Comparison of ENCODE assay signal across 1 cellular context in the genomic region with DNA sequence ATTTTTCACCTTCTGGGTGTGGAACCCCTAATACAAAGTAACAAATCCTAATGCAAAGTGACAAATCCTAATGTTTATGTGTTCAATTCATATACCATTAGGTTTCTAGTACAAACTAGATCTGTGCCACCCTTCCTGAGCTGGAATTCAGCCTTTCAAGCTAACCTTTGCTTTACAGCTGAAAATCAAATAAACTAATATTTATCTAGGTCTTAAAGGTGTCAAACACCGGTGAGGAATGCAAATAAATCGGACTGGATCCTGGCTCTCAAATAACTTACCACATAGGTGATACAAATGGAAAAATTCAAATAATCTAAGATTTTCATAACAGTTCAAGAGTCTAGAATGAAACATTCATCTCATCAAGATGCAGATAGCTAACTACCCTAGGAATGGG.
TF ChIP-seq lines count a peak whose summit lies in the region.

No MANE protein-coding gene starts in this region.

TF ChIP-seq in HepG2, 621 proteins besides CTCF, POLR2A, EP300 and RAD21 (continued from another document and continues in another):
- TF ChIP-seq ZXDC (CRISPR knock-in tag; IDR thresholded peaks at IDR 0.05), result no peak
- TF ChIP-seq ATF6 (CRISPR knock-in tag; conservative IDR thresholded peaks at IDR 0.05), result no peak
- no peak for TF ChIP-seq ZNF674 (CRISPR knock-in tag; IDR thresholded peaks at IDR 0.05; ENCODE audit: low read depth)
- TF ChIP-seq ZNF597 (CRISPR knock-in tag; IDR thresholded peaks at IDR 0.05), result no peak
- no peak for TF ChIP-seq ZFAT (CRISPR knock-in tag; conservative IDR thresholded peaks at IDR 0.05)
- no peak for TF ChIP-seq MTERF4 (CRISPR knock-in tag; IDR thresholded peaks at IDR 0.05)
- peak; percentile 37 for TF ChIP-seq SKI (IDR thresholded peaks at IDR 0.05; ENCODE audit: partially characterized antibody)
- TF ChIP-seq ATF7 (IDR thresholded peaks at IDR 0.05), result no peak
- no peak for TF ChIP-seq ATF7 (CRISPR knock-in tag; IDR thresholded peaks at IDR 0.05)
- peak; percentile 44 for TF ChIP-seq TCF7 (IDR thresholded peaks at IDR 0.05; ENCODE audit: low read depth)
- no peak for TF ChIP-seq HOXA5 (CRISPR knock-in tag; IDR thresholded peaks at IDR 0.05)
- no peak for TF ChIP-seq IRX3 (CRISPR knock-in tag; IDR thresholded peaks at IDR 0.05; ENCODE audit: borderline replicate concordance, low read depth)
- TF ChIP-seq SMARCC2 (IDR thresholded peaks at IDR 0.05), result no peak
- no peak for TF ChIP-seq ZNF296 (CRISPR knock-in tag; conservative IDR thresholded peaks at IDR 0.05)
- no peak for TF ChIP-seq WIZ (CRISPR knock-in tag; IDR thresholded peaks at IDR 0.05)
- TF ChIP-seq NCOA2 (CRISPR knock-in tag; IDR thresholded peaks at IDR 0.05), result 0 out of 2 replicates have a peak, but pooled peaks have one; percentile 33
- TF ChIP-seq ZNF672 (CRISPR knock-in tag; IDR thresholded peaks at IDR 0.05), result no peak
- no peak for TF ChIP-seq ZNF510 (CRISPR knock-in tag; IDR thresholded peaks at IDR 0.05; ENCODE audit: low read depth)
- TF ChIP-seq ZBTB8A (CRISPR knock-in tag; IDR thresholded peaks at IDR 0.05; ENCODE audit: borderline replicate concordance, low read depth), result no peak
- TF ChIP-seq REL (CRISPR knock-in tag; conservative IDR thresholded peaks at IDR 0.05), result no peak
- no peak for TF ChIP-seq ZFX (CRISPR knock-in tag; IDR thresholded peaks at IDR 0.05; ENCODE audit: low read depth)
- TF ChIP-seq ZNF724P (CRISPR knock-in tag; IDR thresholded peaks at IDR 0.05; ENCODE audit: borderline replicate concordance), result no peak
- TF ChIP-seq SIX1 (CRISPR knock-in tag; IDR thresholded peaks at IDR 0.05; ENCODE audit: borderline replicate concordance), result peak; percentile 62; the same call in 1 of the 2 replicates
- TF ChIP-seq, protein P1, sequence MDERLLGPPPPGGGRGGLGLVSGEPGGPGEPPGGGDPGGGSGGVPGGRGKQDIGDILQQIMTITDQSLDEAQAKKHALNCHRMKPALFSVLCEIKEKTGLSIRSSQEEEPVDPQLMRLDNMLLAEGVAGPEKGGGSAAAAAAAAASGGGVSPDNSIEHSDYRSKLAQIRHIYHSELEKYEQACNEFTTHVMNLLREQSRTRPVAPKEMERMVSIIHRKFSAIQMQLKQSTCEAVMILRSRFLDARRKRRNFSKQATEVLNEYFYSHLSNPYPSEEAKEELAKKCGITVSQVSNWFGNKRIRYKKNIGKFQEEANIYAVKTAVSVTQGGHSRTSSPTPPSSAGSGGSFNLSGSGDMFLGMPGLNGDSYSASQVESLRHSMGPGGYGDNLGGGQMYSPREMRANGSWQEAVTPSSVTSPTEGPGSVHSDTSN (CRISPR knock-in tag; IDR thresholded peaks at IDR 0.05), result no peak
- no peak for TF ChIP-seq HNRNPL (IDR thresholded peaks at IDR 0.05; ENCODE audit: low read depth, low read length)
- no peak for TF ChIP-seq ZBTB1 (CRISPR knock-in tag; IDR thresholded peaks at IDR 0.05; ENCODE audit: borderline replicate concordance)
- no peak for TF ChIP-seq ZNF564 (CRISPR knock-in tag; IDR thresholded peaks at IDR 0.05)
- TF ChIP-seq ZNF251 (CRISPR knock-in tag; IDR thresholded peaks at IDR 0.05), result no peak
- no peak for TF ChIP-seq ZNF207 (IDR thresholded peaks at IDR 0.05; ENCODE audit: borderline replicate concordance)
- peak; percentile 5; the same call in 1 of the 2 replicates for TF ChIP-seq SMC3 (IDR thresholded peaks at IDR 0.05; ENCODE audit: low read length)
- peak; percentile 75 for TF ChIP-seq TEAD3 (CRISPR knock-in tag; optimal IDR thresholded peaks at IDR 0.05; ENCODE audit: borderline replicate concordance)
- no peak for TF ChIP-seq ZMYM3 (CRISPR knock-in tag; IDR thresholded peaks at IDR 0.05)
- TF ChIP-seq, protein P2, sequence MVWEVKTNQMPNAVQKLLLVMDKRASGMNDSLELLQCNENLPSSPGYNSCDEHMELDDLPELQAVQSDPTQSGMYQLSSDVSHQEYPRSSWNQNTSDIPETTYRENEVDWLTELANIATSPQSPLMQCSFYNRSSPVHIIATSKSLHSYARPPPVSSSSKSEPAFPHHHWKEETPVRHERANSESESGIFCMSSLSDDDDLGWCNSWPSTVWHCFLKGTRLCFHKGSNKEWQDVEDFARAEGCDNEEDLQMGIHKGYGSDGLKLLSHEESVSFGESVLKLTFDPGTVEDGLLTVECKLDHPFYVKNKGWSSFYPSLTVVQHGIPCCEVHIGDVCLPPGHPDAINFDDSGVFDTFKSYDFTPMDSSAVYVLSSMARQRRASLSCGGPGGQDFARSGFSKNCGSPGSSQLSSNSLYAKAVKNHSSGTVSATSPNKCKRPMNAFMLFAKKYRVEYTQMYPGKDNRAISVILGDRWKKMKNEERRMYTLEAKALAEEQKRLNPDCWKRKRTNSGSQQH (CRISPR knock-in tag; IDR thresholded peaks at IDR 0.05; ENCODE audit: low read depth), result no peak
- no peak for TF ChIP-seq PAX8 (CRISPR knock-in tag; IDR thresholded peaks at IDR 0.05; ENCODE audit: borderline replicate concordance)
- no peak for TF ChIP-seq ZNF75D (CRISPR knock-in tag; IDR thresholded peaks at IDR 0.05; ENCODE audit: borderline replicate concordance)
- TF ChIP-seq ZNF761 (CRISPR knock-in tag; conservative IDR thresholded peaks at IDR 0.05), result no peak
- no peak for TF ChIP-seq ZNF263 (CRISPR knock-in tag; IDR thresholded peaks at IDR 0.05)
- no peak for TF ChIP-seq IKZF1 (IDR thresholded peaks at IDR 0.05)
- TF ChIP-seq ZC3H13 (CRISPR knock-in tag; IDR thresholded peaks at IDR 0.05), result no peak
- no peak for TF ChIP-seq NCOA1 (CRISPR knock-in tag; IDR thresholded peaks at IDR 0.05)
- TF ChIP-seq ZNF343 (CRISPR knock-in tag; IDR thresholded peaks at IDR 0.05), result no peak
- no peak for TF ChIP-seq CENPX (CRISPR knock-in tag; IDR thresholded peaks at IDR 0.05)
- TF ChIP-seq ZNF329 (CRISPR knock-in tag; IDR thresholded peaks at IDR 0.05; ENCODE audit: low read depth), result no peak
- TF ChIP-seq DMAP1 (CRISPR knock-in tag; IDR thresholded peaks at IDR 0.05), result no peak
- no peak for TF ChIP-seq ZNF577 (CRISPR knock-in tag; IDR thresholded peaks at IDR 0.05; ENCODE audit: borderline replicate concordance, low read depth)
- peak; percentile 35; the same call in 1 of the 2 replicates for TF ChIP-seq FOXP1 (IDR thresholded peaks at IDR 0.05)
- peak; percentile 79 for TF ChIP-seq FOXP1 (CRISPR knock-in tag; IDR thresholded peaks at IDR 0.05)
- TF ChIP-seq ONECUT2 (CRISPR knock-in tag; IDR thresholded peaks at IDR 0.05), result no peak
- TF ChIP-seq, protein P3, sequence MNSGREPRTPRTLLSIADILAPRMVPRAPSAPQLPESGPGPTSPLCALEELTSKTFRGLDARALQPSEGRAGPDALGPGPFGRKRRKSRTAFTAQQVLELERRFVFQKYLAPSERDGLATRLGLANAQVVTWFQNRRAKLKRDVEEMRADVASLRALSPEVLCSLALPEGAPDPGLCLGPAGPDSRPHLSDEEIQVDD (CRISPR knock-in tag; IDR thresholded peaks at IDR 0.05; ENCODE audit: borderline replicate concordance), result no peak
- no peak for TF ChIP-seq ZNF3 (CRISPR knock-in tag; IDR thresholded peaks at IDR 0.05)
- TF ChIP-seq ESRRA (CRISPR knock-in tag; IDR thresholded peaks at IDR 0.05; ENCODE audit: low read depth), result no peak
- no peak for TF ChIP-seq SNAI1 (CRISPR knock-in tag; IDR thresholded peaks at IDR 0.05; ENCODE audit: borderline replicate concordance)
- TF ChIP-seq, protein P4, sequence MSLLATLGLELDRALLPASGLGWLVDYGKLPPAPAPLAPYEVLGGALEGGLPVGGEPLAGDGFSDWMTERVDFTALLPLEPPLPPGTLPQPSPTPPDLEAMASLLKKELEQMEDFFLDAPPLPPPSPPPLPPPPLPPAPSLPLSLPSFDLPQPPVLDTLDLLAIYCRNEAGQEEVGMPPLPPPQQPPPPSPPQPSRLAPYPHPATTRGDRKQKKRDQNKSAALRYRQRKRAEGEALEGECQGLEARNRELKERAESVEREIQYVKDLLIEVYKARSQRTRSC (CRISPR knock-in tag; IDR thresholded peaks at IDR 0.05; ENCODE audit: low read depth), result no peak
- no peak for TF ChIP-seq HNRNPUL1 (IDR thresholded peaks at IDR 0.05; ENCODE audit: low read depth, low read length)
- no peak for TF ChIP-seq SOX13 (IDR thresholded peaks at IDR 0.05)
- TF ChIP-seq SOX13 (CRISPR knock-in tag; conservative IDR thresholded peaks at IDR 0.05 in 1 of 2, IDR thresholded peaks at IDR 0.05 in 1 of 2), result peak in 1 of 2 experiments; percentile 38; a peak in 1 of 4 replicates
- TF ChIP-seq TRIM24 (CRISPR knock-in tag; IDR thresholded peaks at IDR 0.05), result no peak
- no peak for TF ChIP-seq MTA3 (CRISPR knock-in tag; IDR thresholded peaks at IDR 0.05)
- no peak for TF ChIP-seq NFKB2 (CRISPR knock-in tag; IDR thresholded peaks at IDR 0.05; ENCODE audit: borderline replicate concordance)
- TF ChIP-seq, protein P5, sequence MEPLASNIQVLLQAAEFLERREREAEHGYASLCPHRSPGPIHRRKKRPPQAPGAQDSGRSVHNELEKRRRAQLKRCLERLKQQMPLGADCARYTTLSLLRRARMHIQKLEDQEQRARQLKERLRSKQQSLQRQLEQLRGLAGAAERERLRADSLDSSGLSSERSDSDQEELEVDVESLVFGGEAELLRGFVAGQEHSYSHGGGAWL (CRISPR knock-in tag; IDR thresholded peaks at IDR 0.05), result no peak
- TF ChIP-seq, protein P6, sequence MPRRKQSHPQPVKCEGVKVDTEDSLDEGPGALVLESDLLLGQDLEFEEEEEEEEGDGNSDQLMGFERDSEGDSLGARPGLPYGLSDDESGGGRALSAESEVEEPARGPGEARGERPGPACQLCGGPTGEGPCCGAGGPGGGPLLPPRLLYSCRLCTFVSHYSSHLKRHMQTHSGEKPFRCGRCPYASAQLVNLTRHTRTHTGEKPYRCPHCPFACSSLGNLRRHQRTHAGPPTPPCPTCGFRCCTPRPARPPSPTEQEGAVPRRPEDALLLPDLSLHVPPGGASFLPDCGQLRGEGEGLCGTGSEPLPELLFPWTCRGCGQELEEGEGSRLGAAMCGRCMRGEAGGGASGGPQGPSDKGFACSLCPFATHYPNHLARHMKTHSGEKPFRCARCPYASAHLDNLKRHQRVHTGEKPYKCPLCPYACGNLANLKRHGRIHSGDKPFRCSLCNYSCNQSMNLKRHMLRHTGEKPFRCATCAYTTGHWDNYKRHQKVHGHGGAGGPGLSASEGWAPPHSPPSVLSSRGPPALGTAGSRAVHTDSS (CRISPR knock-in tag; conservative IDR thresholded peaks at IDR 0.05), result no peak
- TF ChIP-seq, protein P7, sequence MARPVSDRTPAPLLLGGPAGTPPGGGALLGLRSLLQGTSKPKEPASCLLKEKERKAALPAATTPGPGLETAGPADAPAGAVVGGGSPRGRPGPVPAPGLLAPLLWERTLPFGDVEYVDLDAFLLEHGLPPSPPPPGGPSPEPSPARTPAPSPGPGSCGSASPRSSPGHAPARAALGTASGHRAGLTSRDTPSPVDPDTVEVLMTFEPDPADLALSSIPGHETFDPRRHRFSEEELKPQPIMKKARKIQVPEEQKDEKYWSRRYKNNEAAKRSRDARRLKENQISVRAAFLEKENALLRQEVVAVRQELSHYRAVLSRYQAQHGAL (CRISPR knock-in tag; IDR thresholded peaks at IDR 0.05; ENCODE audit: not compliant biosample characterization), result no peak
- peak; percentile 56; the same call in 1 of the 2 replicates for TF ChIP-seq RXRB (CRISPR knock-in tag; IDR thresholded peaks at IDR 0.05; ENCODE audit: borderline replicate concordance)
- no peak for TF ChIP-seq ZBTB7B (CRISPR knock-in tag; IDR thresholded peaks at IDR 0.05)
- TF ChIP-seq LCORL (IDR thresholded peaks at IDR 0.05), result no peak
- peak; percentile 36; the same call in 1 of the 2 replicates for TF ChIP-seq LCORL (CRISPR knock-in tag; IDR thresholded peaks at IDR 0.05)
